Comparison of ENCODE assay signal across 11 cellular contexts in the genomic region with DNA sequence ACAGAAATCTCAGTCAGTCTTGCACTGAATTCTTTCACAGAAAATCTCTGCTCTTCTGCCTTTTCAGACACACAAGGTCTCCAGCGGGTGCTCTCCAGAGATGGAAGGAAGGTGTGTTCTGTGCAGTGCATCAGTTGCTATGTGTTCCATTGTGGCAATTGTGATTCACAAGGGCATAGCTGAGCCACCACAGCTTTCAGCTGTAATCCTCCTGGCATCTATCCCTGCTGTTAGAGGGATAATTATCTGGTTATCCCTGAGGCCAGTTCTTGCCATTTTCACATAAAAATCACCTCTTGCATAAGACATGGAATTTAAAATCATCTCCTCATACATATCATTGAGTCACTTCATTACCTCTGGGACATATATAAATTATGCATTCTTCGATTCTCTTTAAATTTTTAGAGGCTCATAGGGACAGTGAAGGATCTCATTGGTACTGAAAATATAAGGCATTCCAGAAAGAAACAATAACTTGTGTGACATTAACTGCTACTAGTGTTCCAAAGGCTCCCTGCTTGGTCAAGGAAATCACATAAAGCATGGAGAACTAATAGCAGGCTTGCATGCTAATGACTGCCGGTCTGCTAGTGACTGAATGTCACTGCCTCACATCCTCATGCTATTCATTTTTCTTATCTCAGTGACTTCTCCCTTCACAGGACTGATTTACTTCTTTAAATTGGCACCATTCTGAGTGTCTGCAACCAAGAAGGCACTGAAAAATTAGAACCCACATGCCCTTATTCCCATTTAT.
A peak's percentile ranks its signal among the peaks of the same experiment; 100 is the strongest.
DNase-seq lines count a peak whose midpoint lies in the region; ATAC-seq and TF ChIP-seq lines count a peak whose summit lies in the region.
"Had no signal": no experiment of that assay in that cellular context is flagged by ENCODE, and none has a peak within 500 bp of the region (broad histone marks: within the 10 kb centered on the region; RNA-seq: fewer than 3 reads in every experiment).

No MANE protein-coding gene starts in this region.

- H3K27me3 Mint-ChIP-seq in HFFc6 (ENCODE audit: insufficient read depth) (no peaks in the 10 kb centered on the region; the same call in 1 of the 2 replicates), brain (peaks cover 3% of the 10 kb centered on the region)
- H3K27me3 Mint-ChIP-seq in activated naive CD4-positive, alpha-beta T cell treated with anti-CD3 and anti-CD28 coated beads, Interleukin-2, amount 10 ng/mL, durations not matched to agents 7 days and 5 days: peaks cover 3% of the 10 kb centered on the region

- H3K27ac Mint-ChIP-seq in HFFc6 (peak overlapping the region; percentile 82), brain (peak overlapping the region in 4 of 5 experiments; percentile 29 to 92 (median 48))
- H3K27ac Mint-ChIP-seq in activated naive CD4-positive, alpha-beta T cell treated with anti-CD3 and anti-CD28 coated beads, Interleukin-2, amount 10 ng/mL, durations not matched to agents 7 days and 5 days: no peak overlapping the region
- no peak overlapping the region for H3K27ac Mint-ChIP-seq in stimulated activated effector memory CD8-positive, alpha-beta T cell treated with anti-CD3 and anti-CD28 coated beads, Interleukin-12 subunit alpha, Interleukin-12 subunit beta, amount 100 ng/mL, for 72 hours
- H3K27ac Mint-ChIP-seq: naive thymus-derived CD8-positive, alpha-beta T cell; T-helper 2 cell treated with Interferon-gamma antibody and Interleukin-4, amounts not matched to agents 5 μg/mL and 100 μg/mL, for 36 hours had no signal

- H3K27ac ChIP-seq in mesodermal cell (ENCODE audit: low read depth, low read length, severe bottlenecking): peak overlapping the region; percentile 82

- H3K36me3 ChIP-seq in mesodermal cell (ENCODE audit: control insufficient read depth, insufficient read depth, low read length): no peaks in the 10 kb centered on the region

- H3K36me3 Mint-ChIP-seq in HFFc6 (ENCODE audit: low read depth): no peaks in the 10 kb centered on the region
- H3K36me3 Mint-ChIP-seq in brain: no peaks in the 10 kb centered on the region
- H3K36me3 Mint-ChIP-seq in activated naive CD4-positive, alpha-beta T cell treated with anti-CD3 and anti-CD28 coated beads, Interleukin-2, amount 10 ng/mL, durations not matched to agents 7 days and 5 days: no peaks in the 10 kb centered on the region
- H3K36me3 Mint-ChIP-seq in stimulated activated effector memory CD8-positive, alpha-beta T cell treated with anti-CD3 and anti-CD28 coated beads, Interleukin-12 subunit alpha, Interleukin-12 subunit beta, amount 100 ng/mL, for 72 hours: no peaks in the 10 kb centered on the region
- H3K36me3 Mint-ChIP-seq: naive thymus-derived CD8-positive, alpha-beta T cell had no signal

- peaks cover 47% of the 10 kb centered on the region for H3K4me1 Mint-ChIP-seq in HFFc6 (ENCODE audit: low read depth)
- peaks cover 74% of the 10 kb centered on the region for H3K4me1 Mint-ChIP-seq in brain
- H3K4me1 Mint-ChIP-seq in activated naive CD4-positive, alpha-beta T cell treated with anti-CD3 and anti-CD28 coated beads, Interleukin-2, amount 10 ng/mL, durations not matched to agents 7 days and 5 days: no peaks in the 10 kb centered on the region
- no peaks in the 10 kb centered on the region for H3K4me1 Mint-ChIP-seq in stimulated activated effector memory CD8-positive, alpha-beta T cell treated with anti-CD3 and anti-CD28 coated beads, Interleukin-12 subunit alpha, Interleukin-12 subunit beta, amount 100 ng/mL, for 72 hours
- H3K4me1 Mint-ChIP-seq: naive thymus-derived CD8-positive, alpha-beta T cell had no signal

- H3K4me1 ChIP-seq in mesodermal cell (ENCODE audit: control insufficient read depth, insufficient read depth, low read length, poor library complexity, severe bottlenecking): peaks cover 28% of the 10 kb centered on the region

- no peak for ATAC-seq in stimulated activated effector memory CD8-positive, alpha-beta T cell treated with anti-CD3 and anti-CD28 coated beads, Interleukin-12 subunit alpha, Interleukin-12 subunit beta, amount 100 ng/mL, for 72 hours
- ATAC-seq: naive thymus-derived CD8-positive, alpha-beta T cell had no signal

- 7 to 38% methylated on average over 1 of the region's 3 CpGs for WGBS in mesodermal cell (ENCODE audit: insufficient coverage in 2 of 2), 2 experiments

- CTCF ChIA-PET in activated naive CD4-positive, alpha-beta T cell treated with anti-CD3 and anti-CD28 coated beads, Interleukin-2, amount 10 ng/mL, durations not matched to agents 7 days and 5 days (lab: Charles Lee): no interaction called here

- DNase-seq in AG08395 (ENCODE audit: low spot score) (peak; percentile 84), HFFc6 (peak; percentile 92)
- DNase-seq in activated naive CD4-positive, alpha-beta T cell treated with anti-CD3 and anti-CD28 coated beads, Interleukin-2, amount 10 ng/mL, durations not matched to agents 7 days and 5 days: no peak
- DNase-seq in stimulated activated naive CD4-positive, alpha-beta T cell (lab: John Stamatoyannopoulos, UW): no peak
- no peak for DNase-seq in activated CD4-positive, CD25-positive, alpha-beta regulatory T cell (lab: John Stamatoyannopoulos, UW)
- DNase-seq in stimulated activated effector memory CD8-positive, alpha-beta T cell treated with anti-CD3 and anti-CD28 coated beads, Interleukin-12 subunit alpha, Interleukin-12 subunit beta, amount 100 ng/mL, for 72 hours (ENCODE audit: low spot score in 2 of 2): no peak
- DNase-seq: naive thymus-derived CD8-positive, alpha-beta T cell; NCI-H1092 treated with DMSO at 0.1 percent for 48 hours had no signal

- no peaks in the 10 kb centered on the region for H3K9me3 ChIP-seq in mesodermal cell (ENCODE audit: control insufficient read depth, low read length)

- no peak for TF ChIP-seq CTCF in HFFc6 (IDR thresholded peaks at IDR 0.05)
- no peak for TF ChIP-seq CTCF in brain (conservative IDR thresholded peaks at IDR 0.05)

- H3K4me3 Mint-ChIP-seq in HFFc6: no peak overlapping the region
- peak overlapping the region in 1 of 5 experiments; percentile 24 for H3K4me3 Mint-ChIP-seq in brain
- H3K4me3 Mint-ChIP-seq in activated naive CD4-positive, alpha-beta T cell treated with anti-CD3 and anti-CD28 coated beads, Interleukin-2, amount 10 ng/mL, durations not matched to agents 7 days and 5 days: no peak overlapping the region
- no peak overlapping the region for H3K4me3 Mint-ChIP-seq in stimulated activated effector memory CD8-positive, alpha-beta T cell treated with anti-CD3 and anti-CD28 coated beads, Interleukin-12 subunit alpha, Interleukin-12 subunit beta, amount 100 ng/mL, for 72 hours
- H3K4me3 Mint-ChIP-seq: naive thymus-derived CD8-positive, alpha-beta T cell; T-helper 2 cell treated with Interferon-gamma antibody and Interleukin-4, amounts not matched to agents 5 μg/mL and 100 μg/mL, for 36 hours had no signal

- no peak overlapping the region for H3K4me3 ChIP-seq in mesodermal cell (ENCODE audit: extremely low read depth, insufficient read depth, low read length, poor library complexity, severe bottlenecking)

- H3K9me3 Mint-ChIP-seq in HFFc6 (no peaks in the 10 kb centered on the region), brain (no peaks in the 10 kb centered on the region)
- H3K9me3 Mint-ChIP-seq in activated naive CD4-positive, alpha-beta T cell treated with anti-CD3 and anti-CD28 coated beads, Interleukin-2, amount 10 ng/mL, durations not matched to agents 7 days and 5 days: no peaks in the 10 kb centered on the region
- no peaks in the 10 kb centered on the region for H3K9me3 Mint-ChIP-seq in stimulated activated effector memory CD8-positive, alpha-beta T cell treated with anti-CD3 and anti-CD28 coated beads, Interleukin-12 subunit alpha, Interleukin-12 subunit beta, amount 100 ng/mL, for 72 hours
- H3K9me3 Mint-ChIP-seq: naive thymus-derived CD8-positive, alpha-beta T cell had no signal

Comparison
In these comparisons a context has a peak if more than half of its experiments do, and no peak if none do; other contexts are left out.
1. DNase-seq: peak in AG08395 (single experiment) and HFFc6 (single experiment); none in activated naive CD4-positive, alpha-beta T cell treated with anti-CD3 and anti-CD28 coated beads, Interleukin-2, amount 10 ng/mL, durations not matched to agents 7 days and 5 days (single experiment), stimulated activated naive CD4-positive, alpha-beta T cell (0 of 6), activated CD4-positive, CD25-positive, alpha-beta regulatory T cell (0 of 4) and stimulated activated effector memory CD8-positive, alpha-beta T cell treated with anti-CD3 and anti-CD28 coated beads, Interleukin-12 subunit alpha, Interleukin-12 subunit beta, amount 100 ng/mL, for 72 hours (0 of 2).
2. H3K27ac Mint-ChIP-seq: peak in HFFc6 (single experiment) and brain (4 of 5); none in activated naive CD4-positive, alpha-beta T cell treated with anti-CD3 and anti-CD28 coated beads, Interleukin-2, amount 10 ng/mL, durations not matched to agents 7 days and 5 days (single experiment) and stimulated activated effector memory CD8-positive, alpha-beta T cell treated with anti-CD3 and anti-CD28 coated beads, Interleukin-12 subunit alpha, Interleukin-12 subunit beta, amount 100 ng/mL, for 72 hours (single experiment).